Comparison of ENCODE assay signal across 8 cellular contexts in the genomic region with DNA sequence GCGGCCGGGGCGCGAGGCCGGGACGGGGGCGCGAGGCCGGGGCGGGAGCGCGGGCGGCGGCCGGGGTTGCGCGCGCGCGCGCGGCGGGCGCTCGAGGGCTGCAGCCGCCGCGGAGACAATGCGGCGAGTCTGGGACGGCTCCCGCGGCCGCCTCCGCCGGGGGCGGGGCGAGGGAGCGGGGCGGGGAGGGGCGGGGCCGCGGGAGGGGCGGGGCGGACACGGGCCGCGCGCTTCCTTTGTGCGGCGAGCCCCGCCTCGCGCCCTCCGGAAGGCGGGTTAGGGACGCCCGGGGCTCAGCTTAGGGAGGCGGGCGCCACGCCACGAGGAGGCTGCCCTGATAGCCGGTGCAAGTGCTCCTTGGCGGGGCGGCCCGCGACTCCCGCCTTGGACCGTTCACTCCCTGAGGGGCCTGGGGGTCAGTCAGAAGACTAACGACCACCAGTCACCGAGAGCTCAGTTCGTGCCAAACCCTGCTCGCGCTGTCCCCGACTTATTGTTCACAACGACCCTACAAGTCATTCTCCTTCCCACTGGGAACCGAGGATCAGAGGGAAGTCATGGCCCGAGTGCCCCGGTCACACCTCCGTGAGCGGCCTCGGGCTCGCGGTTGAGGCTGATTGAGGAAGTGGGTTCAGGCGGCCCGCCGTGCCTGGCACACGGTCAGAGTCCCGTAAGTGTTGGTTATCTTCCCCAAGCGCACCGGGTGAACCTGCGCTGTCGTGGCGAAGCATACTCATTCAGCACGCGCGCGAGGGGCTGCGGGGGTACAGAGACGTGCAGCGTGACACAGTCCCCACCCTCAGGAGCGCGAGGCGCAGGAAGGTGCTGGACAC. TPM values are rescaled to one million over a fixed set of nuclear protein-coding genes. Genes with fewer than 3 reads are reported as not detected.
DNase-seq lines count a peak whose midpoint lies in the region; ATAC-seq and TF ChIP-seq lines count a peak whose summit lies in the region.

No MANE protein-coding gene starts in this region.

- CTCF ChIA-PET in activated CD4-positive, alpha-beta T cell treated with anti-CD3 and anti-CD28 coated beads for 36 hours (lab: Charles Lee), result interaction anchor here (0.6 to 1.9 kb wide), 3 partner anchors 9 to 212 kb away, joined by 3 to 9 read pairs (median 3); no protein-coding TSS in a partner anchor

- peak overlapping the region; percentile 93 for H3K27ac Mint-ChIP-seq in activated CD4-positive, alpha-beta T cell treated with anti-CD3 and anti-CD28 coated beads for 36 hours

- H3K4me3 ChIP-seq in choroid plexus epithelial cell (ENCODE audit: low read depth, low read length), result peak overlapping the region; percentile 78

- POLR2A ChIA-PET in activated CD4-positive, alpha-beta T cell treated with anti-CD3 and anti-CD28 coated beads for 36 hours (lab: Charles Lee), result interaction anchor here (0.5 to 0.6 kb wide), 2 partner anchors 93 to 315 kb away, joined by 3 read pairs; no protein-coding TSS in a partner anchor

- intact Hi-C loops in activated CD4-positive, alpha-beta T cell treated with anti-CD3 and anti-CD28 coated beads for 36 hours (cut with DNase I, micrococcal nuclease), result loop anchor here (1.0 to 10.0 kb wide), 14 partner anchors 81 to 699 kb away; partner anchors contain the start of genes PHC2 (in 2 of the 2), ZNF362 (in 2 of the 2), ZSCAN20 (in 2 of the 2) and AK2 (in 1 of the 2)
- intact Hi-C loops in left colon (cut with DNase I, micrococcal nuclease), result no loop called here

- H3K4me1 Mint-ChIP-seq in activated CD4-positive, alpha-beta T cell treated with anti-CD3 and anti-CD28 coated beads for 36 hours, result peaks cover 43% of the 10 kb centered on the region

- no peaks in the 10 kb centered on the region for H3K27me3 Mint-ChIP-seq in activated CD4-positive, alpha-beta T cell treated with anti-CD3 and anti-CD28 coated beads for 36 hours

- peak; percentile 86 for ATAC-seq in GM19025 (IDR thresholded peaks at IDR 0.05; ENCODE audit: low read depth, unreplicated experiment)
- peak; percentile 71 for ATAC-seq in HG03159 (IDR thresholded peaks at IDR 0.05; ENCODE audit: unreplicated experiment)
- ATAC-seq in activated CD4-positive, alpha-beta T cell treated with anti-CD3 and anti-CD28 coated beads for 36 hours, result peak; percentile 87
- peak; percentile 85 for ATAC-seq in left colon

- H3K36me3 Mint-ChIP-seq in activated CD4-positive, alpha-beta T cell treated with anti-CD3 and anti-CD28 coated beads for 36 hours (ENCODE audit: low read depth), result peaks cover 19% of the 10 kb centered on the region

- DNase-seq in AG20443 (ENCODE audit: low spot score) (peak; percentile 97), NCI-H345 treated with DMSO at 0.1 percent for 48 hours (lab: John Stamatoyannopoulos, UW; ENCODE audit: unreplicated experiment) (peak; percentile 63), choroid plexus epithelial cell (ENCODE audit: low read depth) (peak; percentile 85), left colon (peak; percentile 87 to 89)
- peak; percentile 87 for DNase-seq in activated CD4-positive, alpha-beta T cell treated with anti-CD3 and anti-CD28 coated beads for 36 hours
- DNase-seq in stimulated activated CD4-positive, alpha-beta T cell treated with anti-CD3 and anti-CD28 coated beads, Interleukin-1b, Interleukin-23, amount 100 ng/mL, for 4 hours (ENCODE audit: low read depth in 2 of 2), result peak; percentile 67 to 74

- H3K4me3 Mint-ChIP-seq in activated CD4-positive, alpha-beta T cell treated with anti-CD3 and anti-CD28 coated beads for 36 hours, result peak overlapping the region; percentile 89

- H3K9me3 Mint-ChIP-seq in activated CD4-positive, alpha-beta T cell treated with anti-CD3 and anti-CD28 coated beads for 36 hours (ENCODE audit: low read depth), result no peaks in the 10 kb centered on the region

- TF ChIP-seq CTCF in choroid plexus epithelial cell (conservative IDR thresholded peaks at IDR 0.05; ENCODE audit: low read depth, low read length), result no peak

RNA-seq across cellular contexts. Expression of gene A3GALT2, which starts 29.1 kb away (rescaled TPM):
- total RNA-seq in activated CD4-positive, alpha-beta T cell treated with anti-CD3 and anti-CD28 coated beads for 36 hours, result not detected
- not detected for total RNA-seq in left colon

Comparison
In these comparisons a context has a peak if more than half of its experiments do, and no peak if none do; other contexts are left out.
1. Peak in every context shown above with its lines: DNase-seq, ATAC-seq and H3K4me3 ChIP-seq.
2. intact Hi-C loops: an anchor here in activated CD4-positive, alpha-beta T cell treated with anti-CD3 and anti-CD28 coated beads for 36 hours (1.0 to 10.0 kb wide); none called in left colon.